Comparison of ENCODE assay signal across 8 cellular contexts in the genomic region with DNA sequence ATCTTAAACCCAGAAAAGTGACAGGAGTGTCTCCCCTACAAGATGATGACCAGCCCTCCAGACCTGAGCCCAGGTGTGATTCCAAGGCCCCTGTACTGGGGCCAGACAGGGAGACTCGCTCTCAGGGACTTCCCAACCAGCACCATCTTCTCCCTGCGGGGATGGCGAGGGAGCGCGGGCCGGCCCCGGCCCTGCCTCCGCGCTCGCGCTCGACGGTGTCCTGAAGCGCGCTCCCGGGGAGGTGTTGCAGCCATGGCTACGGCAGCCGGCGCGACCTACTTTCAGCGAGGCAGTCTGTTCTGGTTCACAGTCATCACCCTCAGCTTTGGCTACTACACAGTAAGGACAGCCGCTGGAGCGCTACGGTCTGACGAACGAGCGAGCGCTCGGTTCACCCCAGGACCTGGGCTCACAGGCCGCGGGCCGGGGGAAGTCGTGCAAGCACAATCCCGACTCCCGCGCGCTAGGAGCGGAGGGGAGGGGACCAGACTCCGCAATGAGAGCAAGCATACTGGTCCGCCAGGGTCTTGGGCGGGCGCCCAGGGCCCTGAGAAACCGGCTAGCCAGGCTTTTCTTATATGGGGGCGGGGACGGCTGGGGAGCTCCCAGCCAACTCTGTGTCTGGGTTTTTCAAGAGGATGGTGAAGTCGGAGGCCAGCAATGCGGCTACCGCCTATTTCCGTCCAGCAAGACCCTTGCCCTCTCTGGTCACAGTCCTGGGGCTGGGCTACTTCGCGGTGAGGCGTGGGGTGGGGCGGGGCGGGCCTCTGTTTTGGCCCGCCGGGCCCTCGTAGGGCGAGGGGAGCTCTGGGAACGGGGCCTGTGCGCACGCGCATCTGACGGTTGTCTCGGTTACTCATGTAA. TPM values are rescaled to one million over a fixed set of nuclear protein-coding genes. Genes with fewer than 3 reads are reported as not detected.
DNase-seq lines count a peak whose midpoint lies in the region; FAIRE-seq and TF ChIP-seq lines count a peak whose summit lies in the region.

A gene with protein sequence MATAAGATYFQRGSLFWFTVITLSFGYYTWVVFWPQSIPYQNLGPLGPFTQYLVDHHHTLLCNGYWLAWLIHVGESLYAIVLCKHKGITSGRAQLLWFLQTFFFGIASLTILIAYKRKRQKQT (plus strand): TSS at position 218 of the 864 bp plus-strand sequence. CDS start 35 bp downstream, at position 253.

- peak; percentile 81 for DNase-seq in GDM1 (lab: John Stamatoyannopoulos, UW)
- peak; percentile 75 to 92 for DNase-seq in HAP-1 (ENCODE audit: low spot score in 2 of 2)
- peak; percentile 89 for DNase-seq in MG63
- DNase-seq in SK-MEL-5 (ENCODE audit: low read depth, low spot score): peak; percentile 86
- DNase-seq in activated naive CD4-positive, alpha-beta T cell treated with Interleukin-2 at 50 U/mL for 16 hours: peak; percentile 89
- DNase-seq in frontal cortex (ENCODE audit: low spot score in 2 of 2): peak; percentile 81 to 82

- FAIRE-seq in frontal cortex (lab: Jason Lieb, UNC): no peak

- H3K4me1 ChIP-seq in HAP-1 (no peaks in the 10 kb centered on the region; the same call in none of the 2 replicates), neutrophil (ENCODE audit: control insufficient read depth in 1 of 2, insufficient read depth in 1 of 2, low read depth in 1 of 2, low read length in 1 of 2) (peaks cover 12 to 13% of the 10 kb centered on the region in 2 experiments)

- no peaks in the 10 kb centered on the region for H3K36me3 ChIP-seq in HAP-1 (replicated peaks)
- no peaks in the 10 kb centered on the region for H3K36me3 ChIP-seq in MG63
- no peaks in the 10 kb centered on the region for H3K36me3 ChIP-seq in neutrophil

- H3K27ac ChIP-seq in neutrophil: peak within 1 kb of the TSS; percentile 71

- H3K9me3 ChIP-seq in HAP-1 (no peaks in the 10 kb centered on the region), MG63 (no peaks in the 10 kb centered on the region), neutrophil (no peaks in the 10 kb centered on the region)

- H3K4me3 ChIP-seq in HAP-1 (peak within 1 kb of the TSS; percentile 62), MG63 (peak within 1 kb of the TSS; percentile 92), neutrophil (ENCODE audit: low read depth in 1 of 2, low read length in 1 of 2) (peak within 1 kb of the TSS; percentile 75 to 90)

- no peak for TF ChIP-seq CTCF in neutrophil (IDR thresholded peaks at IDR 0.05)
- TF ChIP-seq CTCF in subcutaneous adipose tissue (IDR thresholded peaks at IDR 0.05; ENCODE audit: low read depth): no peak

- in situ Hi-C loops in HAP-1 (cut with MboI; ENCODE audit: low sequenced_read_pairs): no loop called here
- in situ Hi-C loops in SK-MEL-5 (cut with HindIII; ENCODE audit: low pct_unique_long_range_greater_than_20kb, low sequenced_read_pairs): no loop called here

- H3K27me3 ChIP-seq in HAP-1 (ENCODE audit: low read depth) (no peaks in the 10 kb centered on the region), MG63 (no peaks in the 10 kb centered on the region), neutrophil (no peaks in the 10 kb centered on the region)

RNA-seq across cellular contexts. Expression of the gene that starts here (rescaled TPM):
- total RNA-seq in MG63 (2014; rRNA removed; shearing (Covaris generic); ENCODE audit: low replicate concordance): 5.4 and 9.2 TPM in 2 replicates
- total RNA-seq in SK-MEL-5 (2014; rRNA removed; shearing (Covaris generic)): 23.9 and 25.3 TPM in 2 replicates
- 25.5 and 38.1 TPM in 2 replicates for polyA plus RNA-seq in SK-MEL-5 (2015; cell fraction: cytosol; rRNA removed)
- 18.2 and 22.8 TPM in 2 replicates for polyA plus RNA-seq in SK-MEL-5 (2015; cell fraction: nucleus; rRNA removed)
- total RNA-seq in frontal cortex: 6.1 TPM
- total RNA-seq in subcutaneous adipose tissue: 10 to 100 TPM in 3 of 4 donors, 1 to 10 TPM in 1; 9.9 to 22.4 (median 13.7) TPM

Comparison
In these comparisons a context has a peak if more than half of its experiments do, and no peak if none do; other contexts are left out.
1. Peak in every context shown above with its lines: DNase-seq, H3K4me3 ChIP-seq and H3K27ac ChIP-seq.